Comparison of ENCODE assay signal across 8 cellular contexts in the genomic region with DNA sequence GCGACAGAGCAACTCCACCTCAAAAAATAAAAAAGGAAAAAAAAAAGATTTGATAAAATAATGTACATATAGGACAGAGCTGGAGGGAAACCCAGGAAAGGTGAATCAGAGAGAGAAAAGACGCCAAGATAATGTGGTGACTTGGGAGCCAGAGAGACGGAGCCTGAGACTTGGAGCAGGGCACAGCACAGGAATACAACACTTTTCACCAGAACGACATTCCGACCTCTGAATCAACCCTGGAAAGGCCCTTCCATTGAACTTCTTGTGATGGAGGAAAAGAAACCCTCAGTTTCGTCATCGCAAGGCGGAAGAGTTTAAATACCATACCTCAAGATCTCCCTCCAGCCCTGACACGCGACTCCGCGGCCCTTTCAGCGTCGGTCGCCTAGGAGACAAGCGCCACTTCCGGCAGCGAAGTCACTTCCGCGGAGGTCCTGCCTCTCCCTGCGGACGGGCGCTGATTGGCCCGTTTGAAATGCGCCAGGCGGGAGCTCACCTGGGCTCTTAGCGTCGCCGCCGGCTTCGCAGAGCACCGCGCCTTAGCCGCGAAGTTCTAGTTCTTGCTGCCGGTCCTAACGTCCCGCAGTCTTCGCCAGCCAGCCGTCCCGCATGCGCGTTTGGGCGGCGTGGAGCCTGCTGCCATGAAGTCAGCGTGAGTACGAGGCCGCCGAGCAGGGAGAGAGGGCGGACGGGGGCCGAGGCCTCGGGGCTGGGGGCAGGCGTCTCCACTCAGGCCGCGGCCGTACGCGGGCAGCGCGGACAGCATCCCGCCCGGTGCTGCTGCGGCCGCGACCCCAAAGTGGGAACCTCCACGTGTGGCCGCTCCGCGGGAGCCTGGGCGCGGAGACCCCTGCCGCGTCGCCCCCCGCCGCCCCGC. TPM values are rescaled to one million over a fixed set of nuclear protein-coding genes. Genes with fewer than 3 reads are reported as not detected.
A peak's percentile ranks its signal among the peaks of the same experiment; 100 is the strongest.
DNase-seq lines count a peak whose midpoint lies in the region; ATAC-seq and TF ChIP-seq lines count a peak whose summit lies in the region.

KIF23 (plus strand) TSS at position 528 of the 880 bp plus-strand sequence; CDS start at position 645, 117 bp downstream.

- H3K36me3 ChIP-seq in Peyer's patch (no peaks in the 10 kb centered on the region), esophagus muscularis mucosa (no peaks in the 10 kb centered on the region), muscle layer of duodenum (ENCODE audit: control insufficient read depth in 1 of 2, insufficient read depth in 2 of 2, low read length in 2 of 2) (no peaks in the 10 kb centered on the region)

- H3K4me1 Mint-ChIP-seq in activated T-cell treated with anti-CD3 and anti-CD28 coated beads, Interleukin-2, amount 50 U/mL, for 4 hours (ENCODE audit: low read depth) = peaks cover 6% of the 10 kb centered on the region

- H3K4me3 ChIP-seq in Peyer's patch (peak within 1 kb of the TSS; percentile 68 to 85 (median 78)), esophagus muscularis mucosa (peak within 1 kb of the TSS; percentile 83 to 93 (median 85)), muscle layer of duodenum (ENCODE audit: low read depth in 1 of 2, low read length in 2 of 2) (peak within 1 kb of the TSS; percentile 59 to 97)

- peak; percentile 91 for ATAC-seq in GM21717 (IDR thresholded peaks at IDR 0.05; ENCODE audit: unreplicated experiment)
- peak; percentile 99 for ATAC-seq in activated T-cell treated with anti-CD3 and anti-CD28 coated beads, Interleukin-2, amount 50 U/mL, for 4 hours

- H3K36me3 Mint-ChIP-seq in activated T-cell treated with anti-CD3 and anti-CD28 coated beads, Interleukin-2, amount 50 U/mL, for 4 hours (ENCODE audit: insufficient read depth) = no peaks in the 10 kb centered on the region

- WGBS in esophagus muscularis mucosa = 4% methylated on average over 30 of the region's 78 CpGs

- TF ChIP-seq CTCF in Peyer's patch (IDR thresholded peaks at IDR 0.05) (no peak), esophagus muscularis mucosa (IDR thresholded peaks at IDR 0.05) (no peak)

- H3K4me1 ChIP-seq in Peyer's patch (peaks cover 0 to 6% (median 2%) of the 10 kb centered on the region in 4 donors), esophagus muscularis mucosa (peaks cover 0 to 20% (median 16%) of the 10 kb centered on the region in 4 donors), muscle layer of duodenum (ENCODE audit: control insufficient read depth in 1 of 2, insufficient read depth in 2 of 2, low read length in 2 of 2) (no peaks in the 10 kb centered on the region)

- H3K27me3 ChIP-seq in Peyer's patch = no peaks in the 10 kb centered on the region
- H3K27me3 ChIP-seq in esophagus muscularis mucosa = no peaks in the 10 kb centered on the region
- H3K27me3 ChIP-seq in muscle layer of duodenum (ENCODE audit: low read depth, low read length) = no peaks in the 10 kb centered on the region

- peaks cover 3% of the 10 kb centered on the region for H3K27me3 Mint-ChIP-seq in activated T-cell treated with anti-CD3 and anti-CD28 coated beads, Interleukin-2, amount 50 U/mL, for 4 hours (ENCODE audit: low read depth)

- no peak for TF ChIP-seq EP300 in esophagus muscularis mucosa (IDR thresholded peaks at IDR 0.05)

- peak in 1 of 2 donors; percentile 22 for TF ChIP-seq POLR2A in Peyer's patch (IDR thresholded peaks at IDR 0.05)
- TF ChIP-seq POLR2A in esophagus muscularis mucosa (IDR thresholded peaks at IDR 0.05; ENCODE audit: low read depth) = no peak

- H3K27ac ChIP-seq in Peyer's patch (peak within 1 kb of the TSS; percentile 33 to 68 (median 52)), esophagus muscularis mucosa (replicated peaks in 1 of 4) (peak within 1 kb of the TSS; percentile 74 to 90 (median 82)), muscle layer of duodenum (ENCODE audit: low read length) (peak within 1 kb of the TSS; percentile 8)

- no peaks in the 10 kb centered on the region for H3K9me3 Mint-ChIP-seq in activated T-cell treated with anti-CD3 and anti-CD28 coated beads, Interleukin-2, amount 50 U/mL, for 4 hours

- DNase-seq in DMS53 (lab: John Stamatoyannopoulos, UW) (peak; percentile 96), KBM-7 (peak; percentile 99), Peyer's patch (peak; percentile 85 to 96 (median 95)), esophagus muscularis mucosa (ENCODE audit: extremely low spot score) (peak; percentile 93)
- peak; percentile 91 for DNase-seq in activated T-cell treated with anti-CD3 and anti-CD28 coated beads, Interleukin-2, amount 50 U/mL, for 4 hours
- peak; percentile 86 to 88 for DNase-seq in stimulated activated CD8-positive, alpha-beta memory T cell treated with anti-CD3 and anti-CD28 coated beads, Interleukin-7, amount 100 ng/mL, for 4 hours (ENCODE audit: low read depth in 2 of 2)

- intact Hi-C loops in esophagus muscularis mucosa (cut with DNase I) = no loop called here

- H3K9me3 ChIP-seq in Peyer's patch (no peaks in the 10 kb centered on the region), esophagus muscularis mucosa (no peaks in the 10 kb centered on the region), muscle layer of duodenum (ENCODE audit: control insufficient read depth in 1 of 2, low read length in 2 of 2) (no peaks in the 10 kb centered on the region)

- peak within 1 kb of the TSS; percentile 81 for H3K4me3 Mint-ChIP-seq in activated T-cell treated with anti-CD3 and anti-CD28 coated beads, Interleukin-2, amount 50 U/mL, for 4 hours

- in situ Hi-C loops in KBM-7 (cut with MboI; ENCODE audit: low pct_unique_long_range_greater_than_20kb, low sequenced_read_pairs) = no loop called here

RNA-seq across cellular contexts. Expression of gene KIF23, which starts in this region (rescaled TPM):
- total RNA-seq in Peyer's patch (10 to 100 TPM in 1 of 4 donors, 1 to 10 TPM in 3; 2.2 to 33.8 (median 6.0) TPM), esophagus muscularis mucosa (1 to 10 TPM; 1.7 to 7.1 (median 4.9) TPM)
- 1 to 10 TPM; 3.4 to 3.7 (median 3.5) TPM for total RNA-seq in activated T-cell treated with anti-CD3 and anti-CD28 coated beads, Interleukin-2, amount 50 U/mL, for 4 hours

Comparison
In these comparisons a context has a peak if more than half of its experiments do, and no peak if none do; other contexts are left out.
1. Peak in every context shown above with its lines: DNase-seq, ATAC-seq, H3K4me3 ChIP-seq and H3K27ac ChIP-seq.
2. H3K27ac ChIP-seq: peak in every context shown above with its lines; median percentile 82 in esophagus muscularis mucosa; 52 in Peyer's patch; 8 in muscle layer of duodenum.